1 cellular context compared by ENCODE assay signal in genomic region chr3:69218079-69218478, GRCh38.
A peak's percentile ranks its signal among the peaks of the same experiment; 100 is the strongest.
TF ChIP-seq lines count a peak whose summit lies in the region.

No MANE protein-coding gene starts in this region.

TF ChIP-seq in K562, 482 proteins besides CTCF, POLR2A, EP300 and RAD21 (continued from another document):
- TF ChIP-seq RREB1 (CRISPR knock-in tag; IDR thresholded peaks at IDR 0.05), result no peak
- TF ChIP-seq RBFOX2 (IDR thresholded peaks at IDR 0.05; ENCODE audit: low read depth, low read length), result no peak
- TF ChIP-seq ZBED1 (IDR thresholded peaks at IDR 0.05), result no peak
- TF ChIP-seq CEBPG (CRISPR knock-in tag; IDR thresholded peaks at IDR 0.05), result no peak
- peak; percentile 19 to 92; a peak in 2 of 4 replicates for TF ChIP-seq CEBPG (tag; conservative IDR thresholded peaks at IDR 0.05 in 1 of 2, IDR thresholded peaks at IDR 0.05 in 1 of 2)
- TF ChIP-seq YBX1 (IDR thresholded peaks at IDR 0.05), result no peak
- no peak for TF ChIP-seq HNRNPK (IDR thresholded peaks at IDR 0.05; ENCODE audit: low read depth, low read length, poor library complexity, severe bottlenecking)
- TF ChIP-seq CEBPB (tag; IDR thresholded peaks at IDR 0.05), result peak; percentile 81
- TF ChIP-seq SMARCA5 (IDR thresholded peaks at IDR 0.05), result no peak
- no peak for TF ChIP-seq ZNF561 (CRISPR knock-in tag; conservative IDR thresholded peaks at IDR 0.05)
- no peak for TF ChIP-seq NR4A1 (CRISPR knock-in tag; IDR thresholded peaks at IDR 0.05)
- TF ChIP-seq NR4A1 (tag; IDR thresholded peaks at IDR 0.05), result no peak
